Comparison of ENCODE assay signal across 9 cellular contexts in the genomic region with DNA sequence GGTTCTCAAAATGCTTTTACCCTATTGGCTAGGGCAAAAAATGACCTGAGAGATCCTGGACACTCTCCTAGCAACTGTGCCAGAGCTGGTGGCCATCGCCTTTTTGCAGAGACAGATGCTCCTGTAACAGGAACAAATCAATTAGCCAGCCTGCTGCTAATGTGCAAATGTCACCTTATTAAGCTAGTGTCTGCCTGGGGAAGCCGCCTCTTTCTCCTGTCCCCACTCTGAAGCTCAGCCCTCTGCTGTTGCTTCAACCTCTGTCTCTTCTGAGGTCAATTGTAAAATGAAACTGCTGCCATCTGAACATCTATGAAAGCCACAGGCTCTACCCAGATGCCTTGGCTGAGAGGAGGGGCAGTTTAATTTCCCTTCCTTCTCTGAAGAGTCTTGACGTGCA.
DNase-seq lines count a peak whose midpoint lies in the region; ATAC-seq lines count a peak whose summit lies in the region.
"Had no signal": no experiment of that assay in that cellular context is flagged by ENCODE, and none has a peak within 500 bp of the region (broad histone marks: within the 10 kb centered on the region; RNA-seq: fewer than 3 reads in every experiment).

No MANE protein-coding gene starts in this region.

- H3K4me3 Mint-ChIP-seq in activated naive CD4-positive, alpha-beta T cell treated with anti-CD3 and anti-CD28 coated beads for 36 hours: no peak overlapping the region

- CTCF ChIA-PET in activated naive CD4-positive, alpha-beta T cell treated with anti-CD3 and anti-CD28 coated beads for 36 hours (lab: Charles Lee): interaction anchor here (1.3 to 2.8 kb wide), 2 partner anchors 24 to 29 kb away, joined by 3 to 8 read pairs; no protein-coding TSS in a partner anchor

- ATAC-seq in HG02798 (IDR thresholded peaks at IDR 0.05; ENCODE audit: poor library complexity, unreplicated experiment): peak; percentile 65
- no peak for ATAC-seq in left colon
- ATAC-seq: SK-N-SH treated with all-trans-retinoic acid at 6 μM for 48 hours had no signal

- no peaks in the 10 kb centered on the region for H3K9me3 Mint-ChIP-seq in activated naive CD4-positive, alpha-beta T cell treated with anti-CD3 and anti-CD28 coated beads for 36 hours

- DNase-seq in activated naive CD4-positive, alpha-beta T cell treated with anti-CD3 and anti-CD28 coated beads for 36 hours: peak; percentile 23
- no peak for DNase-seq in activated naive CD4-positive, alpha-beta T cell treated with Interleukin-2 at 50 U/mL for 16 hours
- peak; percentile 46 to 57 for DNase-seq in NOMO-1 (lab: John Stamatoyannopoulos, UW; ENCODE audit: unreplicated experiment in 2 of 2)
- no peak for DNase-seq in KG1 (lab: John Stamatoyannopoulos, UW)
- no peak for DNase-seq in Kasumi-1 (lab: John Stamatoyannopoulos, UW)
- DNase-seq in posterior vena cava (ENCODE audit: low spot score): no peak
- DNase-seq in left colon: no peak

- intact Hi-C loops in activated naive CD4-positive, alpha-beta T cell treated with anti-CD3 and anti-CD28 coated beads for 36 hours (cut with micrococcal nuclease): loop anchor here (1.0 to 5.0 kb wide), 8 partner anchors 18 to 896 kb away; partner anchors contain the start of genes ACBD6 and XPR1
- intact Hi-C loops in posterior vena cava (cut with DNase I) (no loop called here), left colon (cut with DNase I, micrococcal nuclease) (no loop called here)

- H3K27ac Mint-ChIP-seq in activated naive CD4-positive, alpha-beta T cell treated with anti-CD3 and anti-CD28 coated beads for 36 hours: no peak overlapping the region

- peaks cover 39% of the 10 kb centered on the region for H3K4me1 Mint-ChIP-seq in activated naive CD4-positive, alpha-beta T cell treated with anti-CD3 and anti-CD28 coated beads for 36 hours (ENCODE audit: low read depth)

- no peaks in the 10 kb centered on the region for H3K36me3 Mint-ChIP-seq in activated naive CD4-positive, alpha-beta T cell treated with anti-CD3 and anti-CD28 coated beads for 36 hours (ENCODE audit: low read depth)

- H3K27me3 Mint-ChIP-seq in activated naive CD4-positive, alpha-beta T cell treated with anti-CD3 and anti-CD28 coated beads for 36 hours (ENCODE audit: low read depth): no peaks in the 10 kb centered on the region

Comparison
In these comparisons a context has a peak if more than half of its experiments do, and no peak if none do; other contexts are left out.
1. DNase-seq: peak in activated naive CD4-positive, alpha-beta T cell treated with anti-CD3 and anti-CD28 coated beads for 36 hours (single experiment) and NOMO-1 (2 of 2); none in activated naive CD4-positive, alpha-beta T cell treated with Interleukin-2 at 50 U/mL for 16 hours (single experiment), KG1 (single experiment), Kasumi-1 (0 of 2), posterior vena cava (single experiment) and left colon (0 of 2).